ENCODE assay signal across 8 cellular contexts in genomic region chr18:48834421-48835011, GRCh38.
DNase-seq lines count a peak whose midpoint lies in the region; ATAC-seq and TF ChIP-seq lines count a peak whose summit lies in the region.

No MANE protein-coding gene starts in this region.

- no peak overlapping the region for H3K9ac ChIP-seq in neural progenitor cell

- peaks cover 4% of the 10 kb centered on the region for H3F3A ChIP-seq in neural progenitor cell (ENCODE audit: low read depth)

- H3K27ac Mint-ChIP-seq in IgD-negative memory B cell (peak overlapping the region; percentile 28 to 90 (median 59)), neural progenitor cell (no peak overlapping the region)
- peak overlapping the region; percentile 96 for H3K27ac Mint-ChIP-seq in central memory CD8-positive, alpha-beta T cell (ENCODE audit: low read depth)

- H3K36me3 Mint-ChIP-seq in IgD-negative memory B cell: peaks cover 2% of the 10 kb centered on the region
- peaks cover 22% of the 10 kb centered on the region for H3K36me3 Mint-ChIP-seq in central memory CD8-positive, alpha-beta T cell (ENCODE audit: insufficient read depth)
- H3K36me3 Mint-ChIP-seq in neural progenitor cell: no peaks in the 10 kb centered on the region

- ATAC-seq in GM21528 (IDR thresholded peaks at IDR 0.05; ENCODE audit: low FRiP score, unreplicated experiment) (peak; percentile 59), lung (ENCODE audit: insufficient read depth, low FRiP score) (peak; percentile 73)
- ATAC-seq in activated CD4-positive, CD25-positive, alpha-beta regulatory T cell treated with anti-CD3 and anti-CD28 coated beads, Interleukin-2, amount 50 U/mL, for 24 hours: peak; percentile 90
- ATAC-seq in central memory CD8-positive, alpha-beta T cell (replicated peaks; ENCODE audit: extremely low read depth, poor library complexity, severe bottlenecking): peak; percentile 83

- no peak for TF ChIP-seq CTCF in lung (IDR thresholded peaks at IDR 0.05; ENCODE audit: control extremely low read depth, extremely low read depth)
- TF ChIP-seq CTCF in neural progenitor cell (IDR thresholded peaks at IDR 0.05): no peak

- H3K4me3 ChIP-seq in lung: no peak overlapping the region
- H3K4me3 ChIP-seq in neural progenitor cell: no peak overlapping the region

- H4K20me1 ChIP-seq in neural progenitor cell (ENCODE audit: low read depth): no peaks in the 10 kb centered on the region

- no peaks in the 10 kb centered on the region for H3K27me3 ChIP-seq in lung (ENCODE audit: control insufficient read depth, insufficient read depth)
- H3K27me3 ChIP-seq in neural progenitor cell: no peaks in the 10 kb centered on the region

- no peaks in the 10 kb centered on the region for H3K9me3 Mint-ChIP-seq in IgD-negative memory B cell
- H3K9me3 Mint-ChIP-seq in central memory CD8-positive, alpha-beta T cell: no peaks in the 10 kb centered on the region
- H3K9me3 Mint-ChIP-seq in neural progenitor cell: no peaks in the 10 kb centered on the region

- H3K27ac ChIP-seq in lung (ENCODE audit: low read depth in 1 of 2, low read length in 1 of 2): peak overlapping the region in 1 of 2 donors; percentile 44
- H3K27ac ChIP-seq in neural progenitor cell: no peak overlapping the region

- peak; percentile 81 for DNase-seq in COLO829 (ENCODE audit: low spot score)
- peak; percentile 40 to 65 for DNase-seq in central memory CD8-positive, alpha-beta T cell (ENCODE audit: low spot score in 2 of 2)
- peak; percentile 70 for DNase-seq in lung (ENCODE audit: low spot score)
- DNase-seq in stimulated activated CD8-positive, alpha-beta memory T cell treated with anti-CD3 and anti-CD28 coated beads, Interleukin-2, amount 100 ng/mL, for 1 hour (ENCODE audit: low read depth in 2 of 2): peak; percentile 56 to 57
- no peak for DNase-seq in neural progenitor cell (ENCODE audit: low spot score)

- WGBS in lung, 2 donors: 32 to 46% methylated on average over 18 of the region's 18 CpGs

- no peaks in the 10 kb centered on the region for H3K36me3 ChIP-seq in lung (ENCODE audit: control insufficient read depth in 2 of 2, insufficient read depth in 2 of 2, low read length in 2 of 2)
- no peaks in the 10 kb centered on the region for H3K36me3 ChIP-seq in neural progenitor cell

- peaks cover 10% of the 10 kb centered on the region for H3K27me3 Mint-ChIP-seq in IgD-negative memory B cell
- no peaks in the 10 kb centered on the region for H3K27me3 Mint-ChIP-seq in central memory CD8-positive, alpha-beta T cell
- peaks cover 2% of the 10 kb centered on the region for H3K27me3 Mint-ChIP-seq in neural progenitor cell (ENCODE audit: insufficient read depth, low read depth)

- peak overlapping the region; percentile 69 to 95 (median 80) for H3K4me3 Mint-ChIP-seq in IgD-negative memory B cell
- peak overlapping the region; percentile 93 for H3K4me3 Mint-ChIP-seq in central memory CD8-positive, alpha-beta T cell
- no peak overlapping the region for H3K4me3 Mint-ChIP-seq in neural progenitor cell

- H3K4me1 ChIP-seq in lung (ENCODE audit: control insufficient read depth in 2 of 2, insufficient read depth in 2 of 2, low read length in 2 of 2) (peaks cover 0 to 17% of the 10 kb centered on the region in 2 donors), neural progenitor cell (peaks cover 25% of the 10 kb centered on the region)

- H3K9me3 ChIP-seq in lung (ENCODE audit: control insufficient read depth in 2 of 2, insufficient read depth in 1 of 2, low read length in 1 of 2) (no peaks in the 10 kb centered on the region), neural progenitor cell (ENCODE audit: low read depth) (no peaks in the 10 kb centered on the region)

- no peak overlapping the region for H2AFZ ChIP-seq in neural progenitor cell (replicated peaks)

- H3K79me2 ChIP-seq in neural progenitor cell (ENCODE audit: low read depth): no peaks in the 10 kb centered on the region

- peaks cover 25 to 34% (median 29%) of the 10 kb centered on the region in 3 donors for H3K4me1 Mint-ChIP-seq in IgD-negative memory B cell
- peaks cover 100% of the 10 kb centered on the region for H3K4me1 Mint-ChIP-seq in central memory CD8-positive, alpha-beta T cell
- H3K4me1 Mint-ChIP-seq in neural progenitor cell: peaks cover 92% of the 10 kb centered on the region

- H3K4me2 ChIP-seq in neural progenitor cell: no peak overlapping the region
